Comparison of ENCODE assay signal across 14 cellular contexts in the genomic region with DNA sequence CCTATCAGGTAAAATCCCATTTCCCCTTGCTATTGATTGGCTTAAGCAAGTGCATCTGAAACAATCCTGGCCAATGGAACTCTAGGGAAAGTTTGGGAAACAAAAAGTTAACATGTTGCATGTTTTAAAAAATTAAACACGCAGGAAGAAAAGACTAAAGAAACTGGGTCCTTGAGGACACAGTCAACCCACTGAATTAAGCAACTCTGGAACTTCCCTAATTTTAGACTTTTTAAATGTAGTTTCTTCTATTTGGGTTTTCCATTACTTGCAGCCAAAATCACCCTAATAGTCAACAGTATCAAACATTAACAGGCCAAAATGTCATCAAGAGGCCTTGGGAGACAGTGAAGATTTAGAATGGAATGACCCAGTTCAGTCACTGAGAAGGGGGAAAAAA.
"Had no signal": no experiment of that assay in that cellular context is flagged by ENCODE, and none has a peak within 500 bp of the region (broad histone marks: within the 10 kb centered on the region; RNA-seq: fewer than 3 reads in every experiment).

No MANE protein-coding gene starts in this region.

- H3K27me3 Mint-ChIP-seq: activated CD4-positive, alpha-beta memory T cell treated with anti-CD3 and anti-CD28 coated beads for 36 hours; activated naive CD4-positive, alpha-beta T cell treated with anti-CD3 and anti-CD28 coated beads, Interleukin-2, amount 10 ng/mL, durations not matched to agents 7 days and 5 days; activated T-cell treated with anti-CD3 and anti-CD28 coated beads, Interleukin-2, amount 50 U/mL, for 24 hours had no signal

- H3K4me3 Mint-ChIP-seq: activated CD4-positive, alpha-beta memory T cell treated with anti-CD3 and anti-CD28 coated beads for 36 hours; activated naive CD4-positive, alpha-beta T cell treated with anti-CD3 and anti-CD28 coated beads, Interleukin-2, amount 10 ng/mL, durations not matched to agents 7 days and 5 days; activated T-cell treated with anti-CD3 and anti-CD28 coated beads, Interleukin-2, amount 50 U/mL, for 24 hours; endodermal cell; mesothelial cell of epicardium; neural progenitor cell had no signal

- DNase-seq: activated CD4-positive, alpha-beta memory T cell treated with anti-CD3 and anti-CD28 coated beads for 36 hours; activated naive CD4-positive, alpha-beta T cell treated with anti-CD3 and anti-CD28 coated beads, Interleukin-2, amount 10 ng/mL, durations not matched to agents 7 days and 5 days; activated T-cell treated with anti-CD3 and anti-CD28 coated beads, Interleukin-2, amount 50 U/mL, for 24 hours; endodermal cell; left colon; lower lobe of right lung; ovary; sigmoid colon; spleen; upper lobe of right lung; WERI-Rb-1 had no signal

- H3K36me3 Mint-ChIP-seq: mesothelial cell of epicardium, neural progenitor cell had no signal

- H3K27ac Mint-ChIP-seq: activated CD4-positive, alpha-beta memory T cell treated with anti-CD3 and anti-CD28 coated beads for 36 hours; activated naive CD4-positive, alpha-beta T cell treated with anti-CD3 and anti-CD28 coated beads, Interleukin-2, amount 10 ng/mL, durations not matched to agents 7 days and 5 days; activated T-cell treated with anti-CD3 and anti-CD28 coated beads, Interleukin-2, amount 50 U/mL, for 24 hours; endodermal cell; mesothelial cell of epicardium; neural progenitor cell had no signal

- H3K4me1 Mint-ChIP-seq: endodermal cell had no signal

- ATAC-seq: gastroesophageal sphincter, left colon, upper lobe of right lung had no signal

- H3K9me3 Mint-ChIP-seq: activated T-cell treated with anti-CD3 and anti-CD28 coated beads, Interleukin-2, amount 50 U/mL, for 24 hours; endodermal cell had no signal
